In genomic region chr19:10095948-10096614, GRCh38 we compare ENCODE assay signal across 8 cellular contexts. TPM values are rescaled to one million over a fixed set of nuclear protein-coding genes. Genes with fewer than 3 reads are reported as not detected.
DNase-seq lines count a peak whose midpoint lies in the region; ATAC-seq and TF ChIP-seq lines count a peak whose summit lies in the region.

No MANE protein-coding gene starts in this region.

- H3K9me3 ChIP-seq in Panc1 (ENCODE audit: control insufficient read depth, insufficient read depth, low read depth, low read length) = no peaks in the 10 kb centered on the region

- no peak overlapping the region for H3K4me3 Mint-ChIP-seq in nephron progenitor cell

- no peaks in the 10 kb centered on the region for H3K27me3 ChIP-seq in Panc1 (ENCODE audit: control insufficient read depth, insufficient read depth, low read length)

- no peak overlapping the region for H3K27ac Mint-ChIP-seq in nephron progenitor cell

- POLR2A ChIA-PET in Panc1 (lab: Charles Lee) = no interaction called here

- CTCF ChIA-PET in Panc1 (lab: Charles Lee) = interaction anchor here (0.6 to 1.2 kb wide), 5 partner anchors 13 to 321 kb away, joined by 3 to 15 read pairs (median 6); no protein-coding TSS in a partner anchor

- ATAC-seq in GM21723 (IDR thresholded peaks at IDR 0.05; ENCODE audit: unreplicated experiment) = peak; percentile 65
- peak; percentile 91 for ATAC-seq in Panc1

- DNase-seq in DMS153 treated with DMSO at 0.1 percent for 48 hours (lab: John Stamatoyannopoulos, UW; ENCODE audit: unreplicated experiment) = peak; percentile 82
- DNase-seq in Panc1 (ENCODE audit: low read depth, low spot score) = no peak
- peak; percentile 72 to 89 for DNase-seq in activated T-helper 1 cell treated with anti-CD3 and anti-CD28 coated beads, Interleukin-2, amount 50 U/mL, for 16 hours (ENCODE audit: low read depth in 1 of 2, low spot score in 1 of 2)
- peak; percentile 83 for DNase-seq in fibroblast of mammary gland (ENCODE audit: low read depth)
- DNase-seq in nephron progenitor cell = peak; percentile 91
- DNase-seq in stimulated activated naive CD4-positive, alpha-beta T cell treated with Interleukin-2 at 50 U/mL for 16 hours (lab: John Stamatoyannopoulos, UW) = peak; percentile 82

- H3K27ac ChIP-seq in Panc1 (ENCODE audit: low read length) = peak overlapping the region; percentile 77

- no peak for TF ChIP-seq EP300 in Ishikawa (IDR thresholded peaks at IDR 0.05; ENCODE audit: borderline replicate concordance)

- TF ChIP-seq RAD21 in Ishikawa (IDR thresholded peaks at IDR 0.05; ENCODE audit: low read depth) = no peak

- peaks cover 3% of the 10 kb centered on the region for H3K9me3 Mint-ChIP-seq in nephron progenitor cell

- H3K36me3 ChIP-seq in Panc1 (ENCODE audit: control insufficient read depth, insufficient read depth, low read length) = no peaks in the 10 kb centered on the region

- H3K4me3 ChIP-seq in Panc1 (ENCODE audit: low read depth in 2 of 2, low read length in 2 of 2) (peak overlapping the region; percentile 41 to 61), fibroblast of mammary gland (ENCODE audit: control insufficient read depth, low read depth, low read length) (peak overlapping the region; percentile 29)

- peaks cover 21% of the 10 kb centered on the region for H3K4me1 Mint-ChIP-seq in nephron progenitor cell

- in situ Hi-C loops in Panc1 (cut with HindIII; ENCODE audit: low pct_unique_long_range_greater_than_20kb, low sequenced_read_pairs) = no loop called here

- BruUV-seq in Panc1 (replicated peaks; lab: Mats Ljungman, UMichigan) = no TSS peak

- intact Hi-C loops in Panc1 (cut with micrococcal nuclease; ENCODE audit: unreplicated experiment) = no loop called here

- no peaks in the 10 kb centered on the region for H3K4me1 ChIP-seq in Panc1 (ENCODE audit: control insufficient read depth, insufficient read depth, low read length)

- no peaks in the 10 kb centered on the region for H3K36me3 Mint-ChIP-seq in nephron progenitor cell (ENCODE audit: low read depth)

- peaks cover 71% of the 10 kb centered on the region for H3K27me3 Mint-ChIP-seq in nephron progenitor cell (ENCODE audit: low read depth, poor library complexity)

- TF ChIP-seq CTCF in Panc1 (IDR thresholded peaks at IDR 0.05) (no peak), fibroblast of mammary gland (conservative IDR thresholded peaks at IDR 0.05; ENCODE audit: control insufficient read depth, insufficient read depth, low read depth, low read length) (no peak), nephron progenitor cell (IDR thresholded peaks at IDR 0.05) (no peak)

TF ChIP-seq in Ishikawa, 13 proteins besides CTCF, POLR2A, EP300 and RAD21:
- TF ChIP-seq TEAD4 (IDR thresholded peaks at IDR 0.05) = no peak; the same call in 1 of the 2 replicates
- TF ChIP-seq USF1 (IDR thresholded peaks at IDR 0.05) = peak; percentile 29; the same call in 1 of the 2 replicates
- no peak for TF ChIP-seq YY1 (IDR thresholded peaks at IDR 0.05; ENCODE audit: low read depth)
- peak; percentile 99 for TF ChIP-seq MAX (IDR thresholded peaks at IDR 0.05)
- peak; percentile 46; the same call in 1 of the 2 replicates for TF ChIP-seq EGR1 (IDR thresholded peaks at IDR 0.05)

RNA-seq across cellular contexts. Expression of gene ANGPTL6, which starts 6.4 kb away (rescaled TPM):
- 0.74 TPM for total RNA-seq in Panc1 (2021; ENCODE audit: unreplicated experiment)
- polyA plus RNA-seq in Panc1 (2012; ENCODE audit: insufficient read length) = 0.87 TPM

RNA-seq across cellular contexts. Expression of gene SHFL, which starts 10.0 kb away (rescaled TPM):
- total RNA-seq in Panc1 (2021; ENCODE audit: unreplicated experiment) = 17.4 TPM
- 21.7 TPM for polyA plus RNA-seq in Panc1 (2012; ENCODE audit: insufficient read length)

RNA-seq across cellular contexts. Expression of gene PPAN, which starts 10.1 kb away (rescaled TPM):
- 63.3 TPM for total RNA-seq in Panc1 (2021; ENCODE audit: unreplicated experiment)
- polyA plus RNA-seq in Panc1 (2012; ENCODE audit: insufficient read length) = 72.0 TPM

RNA-seq across cellular contexts. Expression of gene P2RY11, which starts 15.4 kb away (rescaled TPM):
- 12.5 TPM for total RNA-seq in Panc1 (2021; ENCODE audit: unreplicated experiment)
- 18.5 TPM for polyA plus RNA-seq in Panc1 (2012; ENCODE audit: insufficient read length)

RNA-seq across cellular contexts. Expression of gene EIF3G, which starts 23.6 kb away (rescaled TPM):
- 233 TPM for total RNA-seq in Panc1 (2021; ENCODE audit: unreplicated experiment)
- polyA plus RNA-seq in Panc1 (2012; ENCODE audit: insufficient read length) = 320 TPM
